26 cellular contexts compared by ENCODE assay signal in the genomic region with DNA sequence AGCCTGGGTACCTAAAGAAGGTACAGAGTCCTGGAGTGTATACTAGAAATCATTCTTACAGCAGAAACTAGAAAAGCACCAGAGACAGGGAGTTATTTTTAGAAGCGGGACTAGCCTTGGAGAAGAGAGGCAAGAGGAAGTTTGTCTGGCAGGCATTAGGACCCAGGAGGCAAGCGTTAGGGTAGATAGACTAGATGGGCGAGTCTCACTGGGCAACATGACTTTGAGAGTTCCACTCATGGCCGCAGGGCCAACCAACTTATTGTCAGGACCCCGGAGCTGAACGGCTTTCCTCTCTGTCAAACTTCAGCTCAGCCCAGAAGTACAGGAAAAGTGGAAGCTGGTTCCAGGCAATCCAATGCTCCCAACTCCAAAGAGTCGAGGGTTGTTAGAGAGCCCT. TPM values are rescaled to one million over a fixed set of nuclear protein-coding genes. Genes with fewer than 3 reads are reported as not detected.
"Had no signal": no experiment of that assay in that cellular context is flagged by ENCODE, and none has a peak within 500 bp of the region (broad histone marks: within the 10 kb centered on the region; RNA-seq: fewer than 3 reads in every experiment).

No MANE protein-coding gene starts in this region.

- H3K36me3 ChIP-seq: ascending aorta had no signal

- H3K4me3 Mint-ChIP-seq: activated CD4-positive, alpha-beta memory T cell treated with anti-CD3 and anti-CD28 coated beads for 36 hours; activated CD4-positive, alpha-beta T cell treated with anti-CD3 and anti-CD28 coated beads, Interleukin-2, amount 10 ng/mL, durations not matched to agents 7 days and 5 days; activated naive CD4-positive, alpha-beta T cell treated with anti-CD3 and anti-CD28 coated beads, Interleukin-2, amount 50 U/mL, for 24 hours; central memory CD8-positive, alpha-beta T cell; T-helper 17 cell had no signal

- H3K27ac Mint-ChIP-seq: activated CD4-positive, alpha-beta memory T cell treated with anti-CD3 and anti-CD28 coated beads for 36 hours; activated CD4-positive, alpha-beta T cell treated with anti-CD3 and anti-CD28 coated beads, Interleukin-2, amount 10 ng/mL, durations not matched to agents 7 days and 5 days; activated naive CD4-positive, alpha-beta T cell treated with anti-CD3 and anti-CD28 coated beads, Interleukin-2, amount 50 U/mL, for 24 hours; T-helper 17 cell had no signal

- H3K27ac ChIP-seq: ascending aorta, body of pancreas, VCaP had no signal

- H3K4me1 ChIP-seq: ascending aorta, body of pancreas had no signal

- H3K27me3 Mint-ChIP-seq: activated naive CD4-positive, alpha-beta T cell treated with anti-CD3 and anti-CD28 coated beads, Interleukin-2, amount 50 U/mL, for 24 hours; T-helper 17 cell had no signal

- H3K4me1 Mint-ChIP-seq: activated CD4-positive, alpha-beta T cell treated with anti-CD3 and anti-CD28 coated beads, Interleukin-2, amount 10 ng/mL, durations not matched to agents 7 days and 5 days; activated naive CD4-positive, alpha-beta T cell treated with anti-CD3 and anti-CD28 coated beads, Interleukin-2, amount 50 U/mL, for 24 hours; central memory CD8-positive, alpha-beta T cell; T-helper 17 cell had no signal

- H3K36me3 Mint-ChIP-seq: activated CD4-positive, alpha-beta memory T cell treated with anti-CD3 and anti-CD28 coated beads for 36 hours; activated naive CD4-positive, alpha-beta T cell treated with anti-CD3 and anti-CD28 coated beads, Interleukin-2, amount 50 U/mL, for 24 hours had no signal

- H3K4me3 ChIP-seq: ascending aorta, body of pancreas had no signal

- ATAC-seq: body of pancreas, Panc1, Right ventricle myocardium inferior, T-helper 17 cell had no signal

- H3K27me3 ChIP-seq: ascending aorta, body of pancreas had no signal

- DNase-seq: activated CD4-positive, alpha-beta memory T cell treated with anti-CD3 and anti-CD28 coated beads for 36 hours; activated CD4-positive, alpha-beta T cell treated with anti-CD3 and anti-CD28 coated beads, Interleukin-2, amount 10 ng/mL, durations not matched to agents 7 days and 5 days; activated CD4-positive, CD25-positive, alpha-beta regulatory T cell; activated T-cell treated with anti-CD3 and anti-CD28 coated beads for 4 hours; amniotic stem cell; body of pancreas; IMR-90; KG1; NCI-H1105 treated with DMSO at 0.1 percent for 48 hours; NCI-H1436 treated with DMSO at 0.1 percent for 48 hours; NCI-H187; NCI-H2081; NCI-H510A treated with DMSO at 0.1 percent for 48 hours; NCI-H69; NK-92 treated with Interleukin-12 subunit alpha and Interleukin-12 subunit beta, amount 100 ng/mL, for 24 hours; RPMI8226; T-helper 17 cell; T-helper 9 cell had no signal

RNA-seq across cellular contexts. Expression of a gene that starts 34.1 kb away (rescaled TPM):
- total RNA-seq: activated CD4-positive, alpha-beta T cell treated with anti-CD3 and anti-CD28 coated beads, Interleukin-2, amount 10 ng/mL, durations not matched to agents 7 days and 5 days; activated CD8-positive, alpha-beta memory T cell treated with anti-CD3 and anti-CD28 coated beads for 36 hours; OCI-LY7 had no signal
